8 cellular contexts compared by ENCODE assay signal in genomic region chr6:158818008-158818579, GRCh38. TPM values are rescaled to one million over a fixed set of nuclear protein-coding genes. Genes with fewer than 3 reads are reported as not detected.
DNase-seq lines count a peak whose midpoint lies in the region; ATAC-seq, FAIRE-seq and TF ChIP-seq lines count a peak whose summit lies in the region.

No MANE protein-coding gene starts in this region.

- FAIRE-seq in frontal cortex (lab: Jason Lieb, UNC): no peak

- peak; percentile 87 for TF ChIP-seq POLR2A in Raji (IDR thresholded peaks at IDR 0.05; ENCODE audit: insufficient read depth, low read depth, low read length)

- H3K27ac ChIP-seq in CD4-positive, alpha-beta memory T cell (ENCODE audit: low read depth, low read length): peak overlapping the region; percentile 86
- peak overlapping the region; percentile 45; the same call in 1 of the 2 replicates for H3K27ac ChIP-seq in HUES6 (ENCODE audit: low read depth, low read length)
- H3K27ac ChIP-seq in thymus (ENCODE audit: low read depth): peak overlapping the region; percentile 98

- WGBS in thymus: under 1% methylated on average over 53 of the region's 53 CpGs

- H3K4me1 Mint-ChIP-seq in CD4-positive, alpha-beta memory T cell: peaks cover 35 to 71% (median 39%) of the 10 kb centered on the region in 4 donors

- peaks cover 44% of the 10 kb centered on the region for H3K4me1 ChIP-seq in CD4-positive, alpha-beta memory T cell (ENCODE audit: insufficient read depth, low read length)
- peaks cover 41% of the 10 kb centered on the region for H3K4me1 ChIP-seq in HUES6 (ENCODE audit: control insufficient read depth, insufficient read depth, low read length)
- peaks cover 31% of the 10 kb centered on the region for H3K4me1 ChIP-seq in thymus (ENCODE audit: control insufficient read depth, insufficient read depth, low read length)

- no peaks in the 10 kb centered on the region for H3K27me3 ChIP-seq in CD4-positive, alpha-beta memory T cell (ENCODE audit: insufficient read depth, low read length)
- peaks cover 3% of the 10 kb centered on the region; the same call in 1 of the 2 replicates for H3K27me3 ChIP-seq in HUES6 (ENCODE audit: control insufficient read depth, insufficient read depth, low read length)
- H3K27me3 ChIP-seq in thymus (ENCODE audit: control insufficient read depth, insufficient read depth): no peaks in the 10 kb centered on the region

- peak overlapping the region; percentile 93 for H3K9ac ChIP-seq in HUES6 (ENCODE audit: low read length)

- POLR2A ChIA-PET in CD4-positive, alpha-beta memory T cell (lab: Charles Lee; ENCODE audit: partially characterized antibody): interaction anchor here (0.9 to 11.5 kb wide), 19 partner anchors 10 to 226 kb away, joined by 3 to 180 read pairs (median 5); partner anchors contain the start of gene TAGAP

- H3K9me3 ChIP-seq in CD4-positive, alpha-beta memory T cell (ENCODE audit: control insufficient read depth in 1 of 2, low read length in 2 of 2): no peaks in the 10 kb centered on the region
- no peaks in the 10 kb centered on the region; the same call in 1 of the 2 replicates for H3K9me3 ChIP-seq in HUES6 (ENCODE audit: control insufficient read depth, insufficient read depth, low read depth, low read length)
- H3K9me3 ChIP-seq in thymus (ENCODE audit: control insufficient read depth): no peaks in the 10 kb centered on the region

- peaks cover 0 to 2% (median 0%) of the 10 kb centered on the region in 8 donors for H3K9me3 Mint-ChIP-seq in CD4-positive, alpha-beta memory T cell

- no peaks in the 10 kb centered on the region for H3K36me3 ChIP-seq in CD4-positive, alpha-beta memory T cell (ENCODE audit: insufficient read depth, low read length)
- peaks cover 48% of the 10 kb centered on the region for H3K36me3 ChIP-seq in HUES6 (ENCODE audit: control insufficient read depth, insufficient read depth, low read length)
- H3K36me3 ChIP-seq in thymus (ENCODE audit: control insufficient read depth, insufficient read depth): peaks cover 3% of the 10 kb centered on the region

- no peaks in the 10 kb centered on the region for H3K27me3 Mint-ChIP-seq in CD4-positive, alpha-beta memory T cell

- peak; percentile 38 for ATAC-seq in GM19452 (IDR thresholded peaks at IDR 0.05; ENCODE audit: unreplicated experiment)

- H3K27ac Mint-ChIP-seq in CD4-positive, alpha-beta memory T cell: peak overlapping the region; percentile 96 to 100 (median 99)

- H3K4me3 Mint-ChIP-seq in CD4-positive, alpha-beta memory T cell: peak overlapping the region; percentile 94 to 99 (median 98)

- peak overlapping the region; percentile 77 to 97 for H3K4me3 ChIP-seq in CD4-positive, alpha-beta memory T cell (ENCODE audit: low read length in 2 of 2)
- H3K4me3 ChIP-seq in HUES6 (ENCODE audit: low read depth, low read length) (peak overlapping the region; percentile 83), thymus (ENCODE audit: low read length) (peak overlapping the region; percentile 93)

- intact Hi-C loops in CD4-positive, alpha-beta memory T cell (cut with micrococcal nuclease): loop anchor here (1.0 kb wide), 2 partner anchors 35 to 51 kb away; no protein-coding TSS in a partner anchor

- DNase-seq in CD4-positive, alpha-beta memory T cell: peak; percentile 78 to 85 (median 82)
- DNase-seq in activated gamma-delta T cell treated with anti-CD3 and anti-CD28 coated beads, Interleukin-2, amount 50 U/mL, for 16 hours (ENCODE audit: low read depth): peak; percentile 71
- peak; percentile 74 to 84 for DNase-seq in frontal cortex (ENCODE audit: low spot score in 2 of 2)
- peak in 29 of 56 donors; percentile 6 to 73 (median 29) for DNase-seq in nucleus accumbens (lab: John Stamatoyannopoulos, UW)

- H3K36me3 Mint-ChIP-seq in CD4-positive, alpha-beta memory T cell: peaks cover 25 to 50% of the 10 kb centered on the region in 2 donors

- CTCF ChIA-PET in CD4-positive, alpha-beta memory T cell (lab: Charles Lee; ENCODE audit: partially characterized antibody): interaction anchor here (1.2 kb wide), 1 partner anchor 36 kb away, joined by 3 read pairs; no protein-coding TSS in a partner anchor

RNA-seq across cellular contexts. Expression of gene EZR, which starts 1.1 kb away (rescaled TPM):
- 100 to 1,000 TPM; 264 to 277 TPM for total RNA-seq in CD4-positive, alpha-beta memory T cell
- 100 to 1,000 TPM; 260 to 268 TPM for polyA plus RNA-seq in CD4-positive, alpha-beta memory T cell
- 114 TPM for total RNA-seq in frontal cortex
- 165 TPM for polyA plus RNA-seq in thymus

Comparison
In these comparisons a context has a peak if more than half of its experiments do, and no peak if none do; other contexts are left out.
1. Peak in every context shown above with its lines: DNase-seq, ATAC-seq, H3K4me3 ChIP-seq and H3K27ac ChIP-seq.
2. DNase-seq: peak in every context shown above with its lines; median percentile 82 in CD4-positive, alpha-beta memory T cell; 79 in frontal cortex; 71 in activated gamma-delta T cell treated with anti-CD3 and anti-CD28 coated beads, Interleukin-2, amount 50 U/mL, for 16 hours; 29 in nucleus accumbens.
3. H3K27ac ChIP-seq: peak in every context shown above with its lines; median percentile 98 in thymus; 86 in CD4-positive, alpha-beta memory T cell; 45 in HUES6.